1 cellular context compared by ENCODE assay signal in the genomic region with DNA sequence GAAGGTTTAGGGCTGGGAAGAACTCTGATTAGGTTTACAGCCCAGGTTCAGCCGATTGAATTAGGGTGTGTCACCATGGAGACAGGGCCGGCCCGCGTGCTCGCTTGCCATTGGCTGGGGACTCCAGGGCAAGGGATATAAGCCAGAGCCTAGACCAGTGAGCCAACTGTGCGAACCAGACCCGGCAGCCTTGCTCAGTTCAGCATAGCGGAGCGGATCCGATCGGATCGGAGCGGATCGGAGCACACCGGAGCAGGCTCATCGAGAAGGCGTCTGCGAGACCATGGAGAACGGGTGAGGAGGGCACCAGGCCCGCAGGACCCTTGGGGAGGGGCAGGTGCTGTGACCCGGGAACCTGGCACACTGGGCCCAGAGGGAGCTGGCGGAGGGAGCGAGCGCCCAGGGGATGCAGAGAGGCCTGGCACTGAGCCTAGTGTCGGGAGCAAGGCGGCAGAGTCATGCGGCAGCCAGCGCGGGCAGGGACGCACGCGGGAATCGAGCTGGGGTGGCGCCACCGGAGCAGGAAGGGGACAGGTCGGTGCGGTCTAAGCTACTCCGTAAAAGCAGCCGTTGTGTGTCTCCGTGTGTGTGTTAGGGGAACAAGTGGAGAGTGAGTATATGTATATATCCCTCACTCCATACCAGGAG.
A peak's percentile ranks its signal among the peaks of the same experiment; 100 is the strongest.
TF ChIP-seq lines count a peak whose summit lies in the region.

A gene (plus strand): TSS at position 165 of the 648 bp plus-strand sequence. CDS start 119 bp downstream, at position 284.

TF ChIP-seq in HEK293, 187 proteins besides CTCF, POLR2A, EP300 and RAD21 (continued from another document and continues in another):
- TF ChIP-seq, protein P1, sequence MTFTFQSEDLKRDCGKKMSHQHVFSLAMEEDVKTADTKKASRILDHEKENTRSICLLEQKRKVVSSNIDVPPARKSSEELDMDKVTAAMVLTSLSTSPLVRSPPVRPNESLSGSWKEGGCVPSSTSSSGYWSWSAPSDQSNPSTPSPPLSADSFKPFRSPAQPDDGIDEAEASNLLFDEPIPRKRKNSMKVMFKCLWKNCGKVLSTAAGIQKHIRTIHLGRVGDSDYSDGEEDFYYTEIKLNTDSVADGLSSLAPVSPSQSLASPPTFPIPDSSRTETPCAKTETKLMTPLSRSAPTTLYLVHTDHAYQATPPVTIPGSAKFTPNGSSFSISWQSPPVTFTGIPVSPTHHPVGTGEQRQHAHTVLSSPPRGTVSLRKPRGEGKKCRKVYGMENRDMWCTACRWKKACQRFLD (tag by site-specific recombination; IDR thresholded peaks at IDR 0.05), result no peak
- TF ChIP-seq ZNF830 (tag by site-specific recombination; IDR thresholded peaks at IDR 0.05; ENCODE audit: low read depth) (no peak), ZBTB21 (tag by site-specific recombination; IDR thresholded peaks at IDR 0.05) (no peak), ZNF501 (tag by site-specific recombination; IDR thresholded peaks at IDR 0.05) (peak; percentile 97), ZNF292 (tag by site-specific recombination; IDR thresholded peaks at IDR 0.05; ENCODE audit: borderline replicate concordance, low read depth) (no peak), ZNF391 (tag by site-specific recombination; IDR thresholded peaks at IDR 0.05; ENCODE audit: borderline replicate concordance, low read depth) (peak; percentile 93; the same call in 1 of the 2 replicates), ZNF174 (tag by site-specific recombination; IDR thresholded peaks at IDR 0.05) (no peak), BCL11A (tag by site-specific recombination; IDR thresholded peaks at IDR 0.05; ENCODE audit: low read depth) (no peak), ZNF843 (tag by site-specific recombination; IDR thresholded peaks at IDR 0.05) (peak; percentile 60; the same call in 1 of the 2 replicates), ZNF660 (tag by site-specific recombination; IDR thresholded peaks at IDR 0.05) (peak; percentile 37; the same call in 1 of the 2 replicates), REPIN1 (tag by site-specific recombination; IDR thresholded peaks at IDR 0.05; ENCODE audit: low read depth) (peak; percentile 73; the same call in 1 of the 2 replicates), ZNF341 (tag by site-specific recombination; IDR thresholded peaks at IDR 0.05; ENCODE audit: low read depth) (peak; percentile 12; the same call in 1 of the 2 replicates), ZNF654 (tag by site-specific recombination; IDR thresholded peaks at IDR 0.05; ENCODE audit: low read depth) (no peak), ZBTB20 (tag by site-specific recombination; IDR thresholded peaks at IDR 0.05) (peak; percentile 86), ZNF76 (tag by site-specific recombination; IDR thresholded peaks at IDR 0.05; ENCODE audit: borderline replicate concordance, low read depth) (peak; percentile 76), ZSCAN30 (tag by site-specific recombination; IDR thresholded peaks at IDR 0.05) (peak; percentile 72), ZNF510 (tag by site-specific recombination; IDR thresholded peaks at IDR 0.05; ENCODE audit: insufficient replicate concordance) (no peak), ZFP69B (tag by site-specific recombination; IDR thresholded peaks at IDR 0.05) (peak; percentile 86), KLF1 (tag by site-specific recombination; IDR thresholded peaks at IDR 0.05) (peak; percentile 36; the same call in 1 of the 2 replicates), ZFP41 (tag by site-specific recombination; IDR thresholded peaks at IDR 0.05; ENCODE audit: borderline replicate concordance) (no peak), ZNF10 (tag by site-specific recombination; IDR thresholded peaks at IDR 0.05) (peak; percentile 97), ZNF335 (tag by site-specific recombination; conservative IDR thresholded peaks at IDR 0.05) (peak; percentile 63), ZNF555 (tag by site-specific recombination; conservative IDR thresholded peaks at IDR 0.05) (no peak), ZNF585B (tag by site-specific recombination; IDR thresholded peaks at IDR 0.05) (no peak), GLI4 (tag by site-specific recombination; IDR thresholded peaks at IDR 0.05) (peak; percentile 79; the same call in 1 of the 2 replicates), KLF7 (tag by site-specific recombination; IDR thresholded peaks at IDR 0.05; ENCODE audit: borderline replicate concordance) (peak; percentile 32; the same call in 1 of the 2 replicates), KLF8 (tag by site-specific recombination; IDR thresholded peaks at IDR 0.05) (peak; percentile 85), ZNF423 (tag by site-specific recombination; IDR thresholded peaks at IDR 0.05) (peak; percentile 79), ZNF529 (tag by site-specific recombination; IDR thresholded peaks at IDR 0.05; ENCODE audit: insufficient replicate concordance) (no peak), ZBTB17 (tag by site-specific recombination; IDR thresholded peaks at IDR 0.05) (peak; percentile 99)
- TF ChIP-seq, protein P2, sequence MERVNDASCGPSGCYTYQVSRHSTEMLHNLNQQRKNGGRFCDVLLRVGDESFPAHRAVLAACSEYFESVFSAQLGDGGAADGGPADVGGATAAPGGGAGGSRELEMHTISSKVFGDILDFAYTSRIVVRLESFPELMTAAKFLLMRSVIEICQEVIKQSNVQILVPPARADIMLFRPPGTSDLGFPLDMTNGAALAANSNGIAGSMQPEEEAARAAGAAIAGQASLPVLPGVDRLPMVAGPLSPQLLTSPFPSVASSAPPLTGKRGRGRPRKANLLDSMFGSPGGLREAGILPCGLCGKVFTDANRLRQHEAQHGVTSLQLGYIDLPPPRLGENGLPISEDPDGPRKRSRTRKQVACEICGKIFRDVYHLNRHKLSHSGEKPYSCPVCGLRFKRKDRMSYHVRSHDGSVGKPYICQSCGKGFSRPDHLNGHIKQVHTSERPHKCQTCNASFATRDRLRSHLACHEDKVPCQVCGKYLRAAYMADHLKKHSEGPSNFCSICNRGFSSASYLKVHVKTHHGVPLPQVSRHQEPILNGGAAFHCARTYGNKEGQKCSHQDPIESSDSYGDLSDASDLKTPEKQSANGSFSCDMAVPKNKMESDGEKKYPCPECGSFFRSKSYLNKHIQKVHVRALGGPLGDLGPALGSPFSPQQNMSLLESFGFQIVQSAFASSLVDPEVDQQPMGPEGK (tag by site-specific recombination; IDR thresholded peaks at IDR 0.05), result peak; percentile 48
- TF ChIP-seq, protein P3, sequence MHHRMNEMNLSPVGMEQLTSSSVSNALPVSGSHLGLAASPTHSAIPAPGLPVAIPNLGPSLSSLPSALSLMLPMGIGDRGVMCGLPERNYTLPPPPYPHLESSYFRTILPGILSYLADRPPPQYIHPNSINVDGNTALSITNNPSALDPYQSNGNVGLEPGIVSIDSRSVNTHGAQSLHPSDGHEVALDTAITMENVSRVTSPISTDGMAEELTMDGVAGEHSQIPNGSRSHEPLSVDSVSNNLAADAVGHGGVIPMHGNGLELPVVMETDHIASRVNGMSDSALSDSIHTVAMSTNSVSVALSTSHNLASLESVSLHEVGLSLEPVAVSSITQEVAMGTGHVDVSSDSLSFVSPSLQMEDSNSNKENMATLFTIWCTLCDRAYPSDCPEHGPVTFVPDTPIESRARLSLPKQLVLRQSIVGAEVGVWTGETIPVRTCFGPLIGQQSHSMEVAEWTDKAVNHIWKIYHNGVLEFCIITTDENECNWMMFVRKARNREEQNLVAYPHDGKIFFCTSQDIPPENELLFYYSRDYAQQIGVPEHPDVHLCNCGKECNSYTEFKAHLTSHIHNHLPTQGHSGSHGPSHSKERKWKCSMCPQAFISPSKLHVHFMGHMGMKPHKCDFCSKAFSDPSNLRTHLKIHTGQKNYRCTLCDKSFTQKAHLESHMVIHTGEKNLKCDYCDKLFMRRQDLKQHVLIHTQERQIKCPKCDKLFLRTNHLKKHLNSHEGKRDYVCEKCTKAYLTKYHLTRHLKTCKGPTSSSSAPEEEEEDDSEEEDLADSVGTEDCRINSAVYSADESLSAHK (tag by site-specific recombination; IDR thresholded peaks at IDR 0.05), result no peak
- TF ChIP-seq, protein P4, sequence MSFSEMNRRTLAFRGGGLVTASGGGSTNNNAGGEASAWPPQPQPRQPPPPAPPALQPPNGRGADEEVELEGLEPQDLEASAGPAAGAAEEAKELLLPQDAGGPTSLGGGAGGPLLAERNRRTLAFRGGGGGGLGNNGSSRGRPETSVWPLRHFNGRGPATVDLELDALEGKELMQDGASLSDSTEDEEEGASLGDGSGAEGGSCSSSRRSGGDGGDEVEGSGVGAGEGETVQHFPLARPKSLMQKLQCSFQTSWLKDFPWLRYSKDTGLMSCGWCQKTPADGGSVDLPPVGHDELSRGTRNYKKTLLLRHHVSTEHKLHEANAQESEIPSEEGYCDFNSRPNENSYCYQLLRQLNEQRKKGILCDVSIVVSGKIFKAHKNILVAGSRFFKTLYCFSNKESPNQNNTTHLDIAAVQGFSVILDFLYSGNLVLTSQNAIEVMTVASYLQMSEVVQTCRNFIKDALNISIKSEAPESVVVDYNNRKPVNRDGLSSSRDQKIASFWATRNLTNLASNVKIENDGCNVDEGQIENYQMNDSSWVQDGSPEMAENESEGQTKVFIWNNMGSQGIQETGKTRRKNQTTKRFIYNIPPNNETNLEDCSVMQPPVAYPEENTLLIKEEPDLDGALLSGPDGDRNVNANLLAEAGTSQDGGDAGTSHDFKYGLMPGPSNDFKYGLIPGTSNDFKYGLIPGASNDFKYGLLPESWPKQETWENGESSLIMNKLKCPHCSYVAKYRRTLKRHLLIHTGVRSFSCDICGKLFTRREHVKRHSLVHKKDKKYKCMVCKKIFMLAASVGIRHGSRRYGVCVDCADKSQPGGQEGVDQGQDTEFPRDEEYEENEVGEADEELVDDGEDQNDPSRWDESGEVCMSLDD (tag by site-specific recombination; IDR thresholded peaks at IDR 0.05), result peak; percentile 49; the same call in 1 of the 2 replicates
- TF ChIP-seq, protein P5, sequence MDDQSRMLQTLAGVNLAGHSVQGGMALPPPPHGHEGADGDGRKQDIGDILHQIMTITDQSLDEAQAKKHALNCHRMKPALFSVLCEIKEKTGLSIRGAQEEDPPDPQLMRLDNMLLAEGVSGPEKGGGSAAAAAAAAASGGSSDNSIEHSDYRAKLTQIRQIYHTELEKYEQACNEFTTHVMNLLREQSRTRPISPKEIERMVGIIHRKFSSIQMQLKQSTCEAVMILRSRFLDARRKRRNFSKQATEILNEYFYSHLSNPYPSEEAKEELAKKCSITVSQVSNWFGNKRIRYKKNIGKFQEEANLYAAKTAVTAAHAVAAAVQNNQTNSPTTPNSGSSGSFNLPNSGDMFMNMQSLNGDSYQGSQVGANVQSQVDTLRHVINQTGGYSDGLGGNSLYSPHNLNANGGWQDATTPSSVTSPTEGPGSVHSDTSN (CRISPR knock-in tag; IDR thresholded peaks at IDR 0.05), result 0 out of 2 replicates have a peak, but pooled peaks have one; percentile 72
- TF ChIP-seq, protein P6, sequence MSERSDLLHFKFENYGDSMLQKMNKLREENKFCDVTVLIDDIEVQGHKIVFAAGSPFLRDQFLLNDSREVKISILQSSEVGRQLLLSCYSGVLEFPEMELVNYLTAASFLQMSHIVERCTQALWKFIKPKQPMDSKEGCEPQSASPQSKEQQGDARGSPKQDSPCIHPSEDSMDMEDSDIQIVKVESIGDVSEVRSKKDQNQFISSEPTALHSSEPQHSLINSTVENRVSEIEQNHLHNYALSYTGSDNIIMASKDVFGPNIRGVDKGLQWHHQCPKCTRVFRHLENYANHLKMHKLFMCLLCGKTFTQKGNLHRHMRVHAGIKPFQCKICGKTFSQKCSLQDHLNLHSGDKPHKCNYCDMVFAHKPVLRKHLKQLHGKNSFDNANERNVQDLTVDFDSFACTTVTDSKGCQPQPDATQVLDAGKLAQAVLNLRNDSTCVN (tag by site-specific recombination; optimal IDR thresholded peaks at IDR 0.05), result peak; percentile 75
- TF ChIP-seq, protein P7, sequence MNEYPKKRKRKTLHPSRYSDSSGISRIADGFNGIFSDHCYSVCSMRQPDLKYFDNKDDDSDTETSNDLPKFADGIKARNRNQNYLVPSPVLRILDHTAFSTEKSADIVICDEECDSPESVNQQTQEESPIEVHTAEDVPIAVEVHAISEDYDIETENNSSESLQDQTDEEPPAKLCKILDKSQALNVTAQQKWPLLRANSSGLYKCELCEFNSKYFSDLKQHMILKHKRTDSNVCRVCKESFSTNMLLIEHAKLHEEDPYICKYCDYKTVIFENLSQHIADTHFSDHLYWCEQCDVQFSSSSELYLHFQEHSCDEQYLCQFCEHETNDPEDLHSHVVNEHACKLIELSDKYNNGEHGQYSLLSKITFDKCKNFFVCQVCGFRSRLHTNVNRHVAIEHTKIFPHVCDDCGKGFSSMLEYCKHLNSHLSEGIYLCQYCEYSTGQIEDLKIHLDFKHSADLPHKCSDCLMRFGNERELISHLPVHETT (tag by site-specific recombination; IDR thresholded peaks at IDR 0.05), result peak; percentile 89
- TF ChIP-seq, protein P8, sequence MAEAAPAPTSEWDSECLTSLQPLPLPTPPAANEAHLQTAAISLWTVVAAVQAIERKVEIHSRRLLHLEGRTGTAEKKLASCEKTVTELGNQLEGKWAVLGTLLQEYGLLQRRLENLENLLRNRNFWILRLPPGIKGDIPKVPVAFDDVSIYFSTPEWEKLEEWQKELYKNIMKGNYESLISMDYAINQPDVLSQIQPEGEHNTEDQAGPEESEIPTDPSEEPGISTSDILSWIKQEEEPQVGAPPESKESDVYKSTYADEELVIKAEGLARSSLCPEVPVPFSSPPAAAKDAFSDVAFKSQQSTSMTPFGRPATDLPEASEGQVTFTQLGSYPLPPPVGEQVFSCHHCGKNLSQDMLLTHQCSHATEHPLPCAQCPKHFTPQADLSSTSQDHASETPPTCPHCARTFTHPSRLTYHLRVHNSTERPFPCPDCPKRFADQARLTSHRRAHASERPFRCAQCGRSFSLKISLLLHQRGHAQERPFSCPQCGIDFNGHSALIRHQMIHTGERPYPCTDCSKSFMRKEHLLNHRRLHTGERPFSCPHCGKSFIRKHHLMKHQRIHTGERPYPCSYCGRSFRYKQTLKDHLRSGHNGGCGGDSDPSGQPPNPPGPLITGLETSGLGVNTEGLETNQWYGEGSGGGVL (tag by site-specific recombination; IDR thresholded peaks at IDR 0.05), result peak; percentile 65
- TF ChIP-seq, protein P9, sequence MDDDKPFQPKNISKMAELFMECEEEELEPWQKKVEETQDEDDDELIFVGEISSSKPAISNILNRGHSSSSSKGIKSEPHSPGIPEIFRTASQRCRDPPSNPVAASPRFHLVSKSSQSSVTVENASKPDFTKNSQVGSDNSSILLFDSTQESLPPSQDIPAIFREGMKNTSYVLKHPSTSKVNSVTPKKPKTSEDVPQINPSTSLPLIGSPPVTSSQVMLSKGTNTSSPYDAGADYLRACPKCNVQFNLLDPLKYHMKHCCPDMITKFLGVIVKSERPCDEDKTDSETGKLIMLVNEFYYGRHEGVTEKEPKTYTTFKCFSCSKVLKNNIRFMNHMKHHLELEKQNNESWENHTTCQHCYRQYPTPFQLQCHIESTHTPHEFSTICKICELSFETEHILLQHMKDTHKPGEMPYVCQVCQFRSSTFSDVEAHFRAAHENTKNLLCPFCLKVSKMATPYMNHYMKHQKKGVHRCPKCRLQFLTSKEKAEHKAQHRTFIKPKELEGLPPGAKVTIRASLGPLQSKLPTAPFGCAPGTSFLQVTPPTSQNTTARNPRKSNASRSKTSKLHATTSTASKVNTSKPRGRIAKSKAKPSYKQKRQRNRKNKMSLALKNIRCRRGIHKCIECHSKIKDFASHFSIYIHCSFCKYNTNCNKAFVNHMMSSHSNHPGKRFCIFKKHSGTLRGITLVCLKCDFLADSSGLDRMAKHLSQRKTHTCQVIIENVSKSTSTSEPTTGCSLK (tag by site-specific recombination; IDR thresholded peaks at IDR 0.05), result no peak
